In the genomic region with DNA sequence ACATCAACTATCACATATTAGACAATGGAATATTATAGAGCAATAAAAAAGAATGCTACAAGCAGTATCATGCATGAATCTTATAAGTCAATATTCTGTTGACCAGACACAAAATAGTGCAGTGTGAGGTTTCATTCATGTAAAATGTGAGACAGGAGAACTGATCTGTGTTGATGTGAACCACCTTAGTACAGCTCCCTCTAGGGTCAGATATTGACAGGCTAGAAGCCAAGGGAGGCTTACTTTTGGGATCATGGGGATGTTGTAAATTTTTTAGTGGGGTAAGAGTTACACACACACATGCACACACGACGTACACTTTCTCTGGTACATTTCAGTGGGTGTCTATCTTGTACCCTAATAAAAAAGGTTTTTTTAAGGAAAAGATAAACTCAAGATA, we compare ENCODE assay signal across 26 cellular contexts.
"Had no signal": no experiment of that assay in that cellular context is flagged by ENCODE, and none has a peak within 500 bp of the region (broad histone marks: within the 10 kb centered on the region; RNA-seq: fewer than 3 reads in every experiment).

No MANE protein-coding gene starts in this region.

- H3K36me3 ChIP-seq: gastroesophageal sphincter, left ventricle myocardium inferior, right atrium auricular region, suprapubic skin, tibial artery, uterus had no signal

- H3K36me3 Mint-ChIP-seq: natural killer cell treated with Interleukin-12 subunit alpha and Interleukin-12 subunit beta and Interleukin-15 and Interleukin-18, amount 100 ng/mL, for 72 hours had no signal

- H3K27ac ChIP-seq: gastroesophageal sphincter, hepatocyte, left ventricle myocardium inferior, right atrium auricular region, suprapubic skin, tibial artery, uterus had no signal

- H3K4me3 ChIP-seq: gastroesophageal sphincter, hepatocyte, left ventricle myocardium inferior, lung, mucosa of descending colon, right atrium auricular region, suprapubic skin, tibial artery, uterus had no signal

- H3K4me1 ChIP-seq: gastroesophageal sphincter, left ventricle myocardium inferior, right atrium auricular region, suprapubic skin, tibial artery, uterus had no signal

- H2AFZ ChIP-seq: hepatocyte had no signal

- H3K27me3 ChIP-seq: gastroesophageal sphincter, hepatocyte, right atrium auricular region, suprapubic skin, tibial artery, uterus had no signal

- H3K4me1 Mint-ChIP-seq: activated CD4-positive, alpha-beta memory T cell treated with anti-CD3 and anti-CD28 coated beads, Interleukin-2, amount 10 ng/mL, durations not matched to agents 7 days and 5 days; activated CD4-positive, alpha-beta T cell treated with anti-CD3 and anti-CD28 coated beads, Interleukin-2, amount 10 ng/mL, durations not matched to agents 24 days and 14 days; activated naive CD8-positive, alpha-beta T cell treated with anti-CD3 and anti-CD28 coated beads, Interleukin-2, amount 50 U/mL, for 24 hours had no signal

- H3K27ac Mint-ChIP-seq: activated CD4-positive, alpha-beta memory T cell treated with anti-CD3 and anti-CD28 coated beads, Interleukin-2, amount 10 ng/mL, durations not matched to agents 7 days and 5 days; activated CD4-positive, alpha-beta T cell treated with anti-CD3 and anti-CD28 coated beads, Interleukin-2, amount 10 ng/mL, durations not matched to agents 24 days and 14 days; activated naive CD8-positive, alpha-beta T cell treated with anti-CD3 and anti-CD28 coated beads, Interleukin-2, amount 50 U/mL, for 24 hours; activated T-cell treated with anti-CD3 and anti-CD28 coated beads, Interleukin-2, amount 50 U/mL, for 24 hours; dendritic cell treated with granulocyte-macrophage colony-stimulating factor and Interleukin-4, amounts not matched to agents 40 ng/mL and 50 ng/mL, for 4 days; natural killer cell treated with Interleukin-12 subunit alpha and Interleukin-12 subunit beta and Interleukin-15 and Interleukin-18, amount 100 ng/mL, for 72 hours had no signal

- H3K4me2 ChIP-seq: hepatocyte had no signal

- ATAC-seq: activated naive CD8-positive, alpha-beta T cell treated with anti-CD3 and anti-CD28 coated beads, Interleukin-2, amount 50 U/mL, for 24 hours; gastroesophageal sphincter; mucosa of descending colon; natural killer cell treated with Interleukin-12 subunit alpha and Interleukin-12 subunit beta and Interleukin-15 and Interleukin-18, amount 100 ng/mL, for 72 hours had no signal

- H3K79me2 ChIP-seq: hepatocyte had no signal

- H3K9me3 Mint-ChIP-seq: activated naive CD8-positive, alpha-beta T cell treated with anti-CD3 and anti-CD28 coated beads, Interleukin-2, amount 50 U/mL, for 24 hours; activated T-cell treated with anti-CD3 and anti-CD28 coated beads, Interleukin-2, amount 50 U/mL, for 24 hours; natural killer cell treated with Interleukin-12 subunit alpha and Interleukin-12 subunit beta and Interleukin-15 and Interleukin-18, amount 100 ng/mL, for 72 hours had no signal

- H3K27me3 Mint-ChIP-seq: activated CD4-positive, alpha-beta memory T cell treated with anti-CD3 and anti-CD28 coated beads, Interleukin-2, amount 10 ng/mL, durations not matched to agents 7 days and 5 days; activated CD4-positive, alpha-beta T cell treated with anti-CD3 and anti-CD28 coated beads, Interleukin-2, amount 10 ng/mL, durations not matched to agents 24 days and 14 days; dendritic cell treated with granulocyte-macrophage colony-stimulating factor and Interleukin-4, amounts not matched to agents 40 ng/mL and 50 ng/mL, for 4 days had no signal

- DNase-seq: activated CD4-positive, alpha-beta memory T cell treated with anti-CD3 and anti-CD28 coated beads, Interleukin-2, amount 10 ng/mL, durations not matched to agents 7 days and 5 days; activated CD4-positive, alpha-beta T cell treated with anti-CD3 and anti-CD28 coated beads, Interleukin-2, amount 10 ng/mL, durations not matched to agents 24 days and 14 days; activated CD4-positive, CD25-positive, alpha-beta regulatory T cell treated with anti-CD3 and anti-CD28 coated beads, Interleukin-2, amount 50 U/mL, for 72 hours; activated CD8-positive, alpha-beta memory T cell treated with anti-CD3 and anti-CD28 coated beads, Interleukin-2, amount 50 U/mL, for 48 hours; activated gamma-delta T cell treated with Interleukin-2 at 50 U/mL for 16 hours; activated naive CD4-positive, alpha-beta T cell treated with anti-CD3 and anti-CD28 coated beads, Interleukin-2, amount 50 U/mL, for 16 hours; activated naive CD8-positive, alpha-beta T cell treated with anti-CD3 and anti-CD28 coated beads, Interleukin-2, amount 50 U/mL, for 24 hours; activated T-cell treated with anti-CD3 and anti-CD28 coated beads, Interleukin-2, amount 50 U/mL, for 24 hours; amygdala; caudate nucleus; islet precursor cell; left ventricle myocardium inferior; mesendoderm; mucosa of descending colon; stimulated activated CD4-positive, alpha-beta T cell treated with anti-CD3 and anti-CD28 coated beads, Interleukin-15, amount 100 ng/mL, for 24 hours; stimulated activated naive CD4-positive, alpha-beta T cell; T-helper 9 cell; tibial artery; uterus had no signal

- H3K9me3 ChIP-seq: gastroesophageal sphincter, mucosa of descending colon, suprapubic skin, tibial artery, uterus had no signal

- H3K4me3 Mint-ChIP-seq: activated CD4-positive, alpha-beta memory T cell treated with anti-CD3 and anti-CD28 coated beads, Interleukin-2, amount 10 ng/mL, durations not matched to agents 7 days and 5 days; activated CD4-positive, alpha-beta T cell treated with anti-CD3 and anti-CD28 coated beads, Interleukin-2, amount 10 ng/mL, durations not matched to agents 24 days and 14 days; activated naive CD8-positive, alpha-beta T cell treated with anti-CD3 and anti-CD28 coated beads, Interleukin-2, amount 50 U/mL, for 24 hours; activated T-cell treated with anti-CD3 and anti-CD28 coated beads, Interleukin-2, amount 50 U/mL, for 24 hours; dendritic cell treated with granulocyte-macrophage colony-stimulating factor and Interleukin-4, amounts not matched to agents 40 ng/mL and 50 ng/mL, for 4 days; natural killer cell treated with Interleukin-12 subunit alpha and Interleukin-12 subunit beta and Interleukin-15 and Interleukin-18, amount 100 ng/mL, for 72 hours had no signal
